28 cellular contexts compared by ENCODE assay signal in genomic region chr5:2523180-2523579, GRCh38.
"Had no signal": no experiment of that assay in that cellular context is flagged by ENCODE, and none has a peak within 500 bp of the region (broad histone marks: within the 10 kb centered on the region; RNA-seq: fewer than 3 reads in every experiment).

No MANE protein-coding gene starts in this region.

- H3K4me3 Mint-ChIP-seq: activated CD4-positive, alpha-beta memory T cell treated with anti-CD3 and anti-CD28 coated beads for 36 hours; activated naive CD4-positive, alpha-beta T cell treated with anti-CD3 and anti-CD28 coated beads for 36 hours; activated naive CD8-positive, alpha-beta T cell treated with anti-CD3 and anti-CD28 coated beads for 36 hours; activated T-helper 1 cell treated with anti-CD3 and anti-CD28 coated beads, Interleukin-12 subunit alpha, Interleukin-12 subunit beta, Interleukin-2, Interleukin-4 antibody, amounts not matched to agents 30 ng/mL and 10 ng/mL and 1 ng/mL, durations not matched to agents 14 hours and 24 hours and 36 hours; natural killer cell treated with Interleukin-12 subunit alpha and Interleukin-12 subunit beta and Interleukin-15 and Interleukin-18, amount 100 ng/mL, for 72 hours; T-helper 1 cell treated with Interleukin-12 subunit alpha and Interleukin-12 subunit beta and Interleukin-4 antibody, amounts not matched to agents 30 μg/mL and 1 μg/mL, for 36 hours had no signal

- DNase-seq: activated CD4-positive, alpha-beta memory T cell treated with anti-CD3 and anti-CD28 coated beads for 36 hours; activated CD4-positive, alpha-beta T cell treated with anti-CD3 and anti-CD28 coated beads for 4 hours; activated CD8-positive, alpha-beta memory T cell treated with anti-CD3 and anti-CD28 coated beads, Interleukin-2, amount 50 U/mL, for 4 hours; activated naive CD4-positive, alpha-beta T cell treated with anti-CD3 and anti-CD28 coated beads for 36 hours; activated naive CD8-positive, alpha-beta T cell treated with anti-CD3 and anti-CD28 coated beads for 36 hours; activated T-cell treated with anti-CD3 and anti-CD28 coated beads, Interleukin-2, amount 50 U/mL, for 1 hour; aorta; body of pancreas; colonic mucosa; dorsolateral prefrontal cortex; foreskin fibroblast; heart right ventricle; left ventricle myocardium inferior; mucosa of descending colon; psoas muscle; right cardiac atrium; stimulated activated CD4-positive, alpha-beta T cell treated with anti-CD3 and anti-CD28 coated beads, Interleukin-15, amount 100 ng/mL, for 24 hours; stimulated activated CD4-positive, alpha-beta T cell treated with anti-CD3 and anti-CD28 coated beads, Interleukin-2, amount 100 ng/mL, for 24 hours; stimulated activated naive CD4-positive, alpha-beta T cell; T-helper 9 cell; tibial artery had no signal

- H3K4me3 ChIP-seq: adrenal gland, body of pancreas, colonic mucosa, dorsolateral prefrontal cortex, heart right ventricle, left ventricle myocardium inferior, mucosa of descending colon, psoas muscle, suprapubic skin, tibial artery had no signal

- H3K4me1 Mint-ChIP-seq: activated naive CD8-positive, alpha-beta T cell treated with anti-CD3 and anti-CD28 coated beads for 36 hours had no signal

- H3K9me3 Mint-ChIP-seq: activated naive CD4-positive, alpha-beta T cell treated with anti-CD3 and anti-CD28 coated beads for 36 hours had no signal

- H3K27ac ChIP-seq: adrenal gland, body of pancreas, colonic mucosa, dorsolateral prefrontal cortex, heart right ventricle, left ventricle myocardium inferior, parathyroid adenoma, psoas muscle, suprapubic skin, tibial artery, VCaP had no signal

- H3K27ac Mint-ChIP-seq: activated CD4-positive, alpha-beta memory T cell treated with anti-CD3 and anti-CD28 coated beads for 36 hours; activated naive CD4-positive, alpha-beta T cell treated with anti-CD3 and anti-CD28 coated beads for 36 hours; activated naive CD8-positive, alpha-beta T cell treated with anti-CD3 and anti-CD28 coated beads for 36 hours; activated T-helper 1 cell treated with anti-CD3 and anti-CD28 coated beads, Interleukin-12 subunit alpha, Interleukin-12 subunit beta, Interleukin-2, Interleukin-4 antibody, amounts not matched to agents 30 ng/mL and 10 ng/mL and 1 ng/mL, durations not matched to agents 14 hours and 24 hours and 36 hours; natural killer cell treated with Interleukin-12 subunit alpha and Interleukin-12 subunit beta and Interleukin-15 and Interleukin-18, amount 100 ng/mL, for 72 hours; T-helper 1 cell treated with Interleukin-12 subunit alpha and Interleukin-12 subunit beta and Interleukin-4 antibody, amounts not matched to agents 30 μg/mL and 1 μg/mL, for 36 hours had no signal

- H3K27me3 Mint-ChIP-seq: activated CD4-positive, alpha-beta memory T cell treated with anti-CD3 and anti-CD28 coated beads for 36 hours had no signal

- H3K36me3 ChIP-seq: adrenal gland, colonic mucosa, heart right ventricle, left ventricle myocardium inferior, suprapubic skin, tibial artery had no signal

- H3K79me2 ChIP-seq: parathyroid adenoma had no signal

- H2AFZ ChIP-seq: parathyroid adenoma had no signal

- H3K4me1 ChIP-seq: adrenal gland, body of pancreas, colonic mucosa, heart right ventricle, left ventricle myocardium inferior, parathyroid adenoma, psoas muscle, suprapubic skin, tibial artery had no signal

- H3K27me3 ChIP-seq: adrenal gland, body of pancreas, colonic mucosa, suprapubic skin, tibial artery had no signal

- H3K36me3 Mint-ChIP-seq: activated CD4-positive, alpha-beta memory T cell treated with anti-CD3 and anti-CD28 coated beads for 36 hours; activated naive CD8-positive, alpha-beta T cell treated with anti-CD3 and anti-CD28 coated beads for 36 hours; natural killer cell treated with Interleukin-12 subunit alpha and Interleukin-12 subunit beta and Interleukin-15 and Interleukin-18, amount 100 ng/mL, for 72 hours had no signal

- H3K9me3 ChIP-seq: adrenal gland, body of pancreas, left ventricle myocardium inferior, psoas muscle, suprapubic skin, tibial artery had no signal

- ATAC-seq: body of pancreas, heart right ventricle, mucosa of descending colon, psoas muscle, right cardiac atrium had no signal

- H3K9ac ChIP-seq: parathyroid adenoma had no signal
